Comparison of ENCODE assay signal across 27 cellular contexts in genomic region chr10:117450940-117451339, GRCh38.
A peak's percentile ranks its signal among the peaks of the same experiment; 100 is the strongest.
DNase-seq lines count a peak whose midpoint lies in the region; ATAC-seq, FAIRE-seq and TF ChIP-seq lines count a peak whose summit lies in the region.
"Had no signal": no experiment of that assay in that cellular context is flagged by ENCODE, and none has a peak within 500 bp of the region (broad histone marks: within the 10 kb centered on the region; RNA-seq: fewer than 3 reads in every experiment).

No MANE protein-coding gene starts in this region.

- no peak overlapping the region for H3K9ac ChIP-seq in GM23248
- H3K9ac ChIP-seq: BLaER1 treated with 17β-estradiol and CSF1 and Interleukin-3, amounts not matched to agents 10 nM and 100 nM had no signal

- POLR2A ChIA-PET in activated CD8-positive, alpha-beta T cell treated with anti-CD3 and anti-CD28 coated beads, Interleukin-2, amount 10 ng/mL, durations not matched to agents 7 days and 5 days (lab: Charles Lee) = no interaction called here

- H3K27me3 Mint-ChIP-seq in activated CD8-positive, alpha-beta T cell treated with anti-CD3 and anti-CD28 coated beads, Interleukin-2, amount 10 ng/mL, durations not matched to agents 7 days and 5 days (ENCODE audit: low read depth) = no peaks in the 10 kb centered on the region

- H3K4me3 ChIP-seq in GM23248 (no peak overlapping the region), fibroblast of the aortic adventitia (ENCODE audit: low read depth, low read length) (no peak overlapping the region), spleen (no peak overlapping the region), vagina (no peak overlapping the region), WERI-Rb-1 (ENCODE audit: low read depth, low read length) (no peak overlapping the region)
- H3K4me3 ChIP-seq: A549; BLaER1 treated with 17β-estradiol and CSF1 and Interleukin-3, amounts not matched to agents 10 nM and 100 nM; GM23338 had no signal

- no peaks in the 10 kb centered on the region for H3K79me2 ChIP-seq in GM23248 (ENCODE audit: insufficient read depth)

- TF ChIP-seq POLR2A in spleen (IDR thresholded peaks at IDR 0.05) (no peak), vagina (IDR thresholded peaks at IDR 0.05) (no peak)

- H3K4me1 ChIP-seq in GM23248 (ENCODE audit: insufficient read depth) (peaks cover 19% of the 10 kb centered on the region), spleen (peaks cover 0 to 22% (median under 1%) of the 10 kb centered on the region in 6 donors), vagina (peaks cover 17% of the 10 kb centered on the region)
- H3K4me1 ChIP-seq: BE2C had no signal

- no peaks in the 10 kb centered on the region for H3K4me1 Mint-ChIP-seq in activated CD8-positive, alpha-beta T cell treated with anti-CD3 and anti-CD28 coated beads, Interleukin-2, amount 10 ng/mL, durations not matched to agents 7 days and 5 days (ENCODE audit: low read depth)
- H3K4me1 Mint-ChIP-seq: CD8-positive, alpha-beta memory T cell; GM23338 had no signal

- in situ Hi-C loops in GM23248 (cut with MboI) = no loop called here

- no peak overlapping the region for H3K4me3 Mint-ChIP-seq in activated CD8-positive, alpha-beta T cell treated with anti-CD3 and anti-CD28 coated beads, Interleukin-2, amount 10 ng/mL, durations not matched to agents 7 days and 5 days
- H3K4me3 Mint-ChIP-seq: CD14-positive monocyte; CD4-positive, alpha-beta T cell; CD8-positive, alpha-beta memory T cell; GM23338; H9 had no signal

- CTCF ChIA-PET in activated CD8-positive, alpha-beta T cell treated with anti-CD3 and anti-CD28 coated beads, Interleukin-2, amount 10 ng/mL, durations not matched to agents 7 days and 5 days (lab: Charles Lee) = interaction anchor here (1.2 to 3.1 kb wide), 3 partner anchors 8 to 234 kb away, joined by 4 to 10 read pairs (median 4); no protein-coding TSS in a partner anchor

- H3K27me3 ChIP-seq in GM23248 (replicated peaks; ENCODE audit: insufficient read depth) = no peaks in the 10 kb centered on the region
- H3K27me3 ChIP-seq in spleen (replicated peaks in 1 of 7) = peaks cover 0 to 28% (median 0%) of the 10 kb centered on the region in 7 donors
- no peaks in the 10 kb centered on the region for H3K27me3 ChIP-seq in vagina
- H3K27me3 ChIP-seq in WERI-Rb-1 (ENCODE audit: insufficient read depth, low read depth, severe bottlenecking) = peaks cover 80% of the 10 kb centered on the region
- H3K27me3 ChIP-seq: BE2C; BLaER1 treated with 17β-estradiol and CSF1 and Interleukin-3, amounts not matched to agents 10 nM and 100 nM had no signal

- H3K4me2 ChIP-seq in GM23248 (ENCODE audit: unreplicated experiment) = no peak overlapping the region
- H3K4me2 ChIP-seq: A549; BLaER1 treated with 17β-estradiol and CSF1 and Interleukin-3, amounts not matched to agents 10 nM and 100 nM; GM23338 had no signal

- ATAC-seq in activated CD8-positive, alpha-beta T cell treated with anti-CD3 and anti-CD28 coated beads, Interleukin-2, amount 10 ng/mL, durations not matched to agents 7 days and 5 days = no peak
- ATAC-seq: A549, GM23338, HCT116 had no signal

- intact Hi-C loops in spleen (cut with DNase I; ENCODE audit: low total_unique reads) (no loop called here), vagina (cut with DNase I) (no loop called here), posterior cingulate gyrus (cut with DNase I) (no loop called here)

- DNase-seq in GM23248 (peak; percentile 42), fibroblast of the aortic adventitia (ENCODE audit: low read depth) (peak; percentile 35), spleen (peak; percentile 11), vagina (ENCODE audit: extremely low spot score in 2 of 2) (no peak), RCC 7860 (ENCODE audit: low spot score) (no peak), WERI-Rb-1 (no peak), posterior cingulate gyrus (no peak)
- no peak for DNase-seq in activated CD8-positive, alpha-beta T cell treated with anti-CD3 and anti-CD28 coated beads, Interleukin-2, amount 10 ng/mL, durations not matched to agents 7 days and 5 days
- DNase-seq: 8988T; ACHN; AML-193; BE2C; CD4-positive, alpha-beta T cell; CD8-positive, alpha-beta memory T cell; DMS 273 treated with DMSO at 0.1 percent for 48 hours; DMS79; EL; GF-D8; H9 had no signal

- H3K27ac ChIP-seq in GM23248 (no peak overlapping the region), spleen (no peak overlapping the region), vagina (peak overlapping the region; percentile 43), WERI-Rb-1 (no peak overlapping the region)
- H3K27ac ChIP-seq: A549; BLaER1 treated with 17β-estradiol and CSF1 and Interleukin-3, amounts not matched to agents 10 nM and 100 nM had no signal

- H3K9me2 ChIP-seq in GM23248 (ENCODE audit: insufficient read depth) = no peaks in the 10 kb centered on the region

- no peak for FAIRE-seq in RCC 7860 (lab: Jason Lieb, UNC)
- FAIRE-seq: A549, D721Med, GM12892, GM19239 had no signal

- no peaks in the 10 kb centered on the region for H3K36me3 ChIP-seq in GM23248 (ENCODE audit: low read depth)
- no peaks in the 10 kb centered on the region for H3K36me3 ChIP-seq in spleen
- H3K36me3 ChIP-seq in vagina = no peaks in the 10 kb centered on the region
- no peaks in the 10 kb centered on the region for H3K36me3 ChIP-seq in WERI-Rb-1
- H3K36me3 ChIP-seq: BE2C; BLaER1 treated with 17β-estradiol and CSF1 and Interleukin-3, amounts not matched to agents 10 nM and 100 nM had no signal

- H3K9me3 Mint-ChIP-seq in activated CD8-positive, alpha-beta T cell treated with anti-CD3 and anti-CD28 coated beads, Interleukin-2, amount 10 ng/mL, durations not matched to agents 7 days and 5 days (ENCODE audit: insufficient read depth) = no peaks in the 10 kb centered on the region

- H3K27ac Mint-ChIP-seq in activated CD8-positive, alpha-beta T cell treated with anti-CD3 and anti-CD28 coated beads, Interleukin-2, amount 10 ng/mL, durations not matched to agents 7 days and 5 days = no peak overlapping the region
- H3K27ac Mint-ChIP-seq: CD14-positive monocyte; CD4-positive, alpha-beta T cell; CD8-positive, alpha-beta memory T cell; GM23338; H9 had no signal

- TF ChIP-seq CTCF in fibroblast of the aortic adventitia (IDR thresholded peaks at IDR 0.05; ENCODE audit: insufficient read depth, low read length) (no peak), spleen (IDR thresholded peaks at IDR 0.05 in 8 of 11, conservative IDR thresholded peaks at IDR 0.05 in 3 of 11) (no peak), vagina (IDR thresholded peaks at IDR 0.05) (no peak), WERI-Rb-1 (IDR thresholded peaks at IDR 0.05; ENCODE audit: low read depth, low read length) (no peak)

- 19 to 30% methylated on average over 2 of the region's 2 CpGs for WGBS in GM23248 (ENCODE audit: low coverage in 1 of 2, low lambda C conversion rate in 2 of 2, missing lambda C conversion rate in 2 of 2), 2 experiments
- WGBS in spleen, 5 donors = 80 to 94% (median 85%) methylated on average over 2 of the region's 2 CpGs

- peaks cover 16% of the 10 kb centered on the region; the same call in 1 of the 2 replicates for H3F3A ChIP-seq in GM23248 (ENCODE audit: insufficient read depth)

- H3K36me3 Mint-ChIP-seq in activated CD8-positive, alpha-beta T cell treated with anti-CD3 and anti-CD28 coated beads, Interleukin-2, amount 10 ng/mL, durations not matched to agents 7 days and 5 days (ENCODE audit: low read depth) = no peaks in the 10 kb centered on the region

- no peaks in the 10 kb centered on the region for H3K9me3 ChIP-seq in GM23248 (ENCODE audit: low read depth)
- H3K9me3 ChIP-seq in spleen = peaks cover 0 to 28% (median 11%) of the 10 kb centered on the region in 8 donors
- H3K9me3 ChIP-seq in vagina = no peaks in the 10 kb centered on the region
- peaks cover 4% of the 10 kb centered on the region for H3K9me3 ChIP-seq in WERI-Rb-1 (ENCODE audit: severe bottlenecking)
- H3K9me3 ChIP-seq: BE2C had no signal

- H2AFZ ChIP-seq in GM23248 = no peak overlapping the region
- H2AFZ ChIP-seq: GM23338 had no signal

- H4K20me1 ChIP-seq in GM23248 (ENCODE audit: insufficient read depth) = no peaks in the 10 kb centered on the region
- H4K20me1 ChIP-seq: BLaER1 treated with 17β-estradiol and CSF1 and Interleukin-3, amounts not matched to agents 10 nM and 100 nM had no signal

Comparison
In these comparisons a context has a peak if more than half of its experiments do, and no peak if none do; other contexts are left out.
1. DNase-seq: peak in GM23248 (single experiment), fibroblast of the aortic adventitia (single experiment) and spleen (single experiment); none in vagina (0 of 2), activated CD8-positive, alpha-beta T cell treated with anti-CD3 and anti-CD28 coated beads, Interleukin-2, amount 10 ng/mL, durations not matched to agents 7 days and 5 days (single experiment), RCC 7860 (single experiment), WERI-Rb-1 (single experiment) and posterior cingulate gyrus (0 of 10).